Comparison of ENCODE assay signal across 1 cellular context in the genomic region with DNA sequence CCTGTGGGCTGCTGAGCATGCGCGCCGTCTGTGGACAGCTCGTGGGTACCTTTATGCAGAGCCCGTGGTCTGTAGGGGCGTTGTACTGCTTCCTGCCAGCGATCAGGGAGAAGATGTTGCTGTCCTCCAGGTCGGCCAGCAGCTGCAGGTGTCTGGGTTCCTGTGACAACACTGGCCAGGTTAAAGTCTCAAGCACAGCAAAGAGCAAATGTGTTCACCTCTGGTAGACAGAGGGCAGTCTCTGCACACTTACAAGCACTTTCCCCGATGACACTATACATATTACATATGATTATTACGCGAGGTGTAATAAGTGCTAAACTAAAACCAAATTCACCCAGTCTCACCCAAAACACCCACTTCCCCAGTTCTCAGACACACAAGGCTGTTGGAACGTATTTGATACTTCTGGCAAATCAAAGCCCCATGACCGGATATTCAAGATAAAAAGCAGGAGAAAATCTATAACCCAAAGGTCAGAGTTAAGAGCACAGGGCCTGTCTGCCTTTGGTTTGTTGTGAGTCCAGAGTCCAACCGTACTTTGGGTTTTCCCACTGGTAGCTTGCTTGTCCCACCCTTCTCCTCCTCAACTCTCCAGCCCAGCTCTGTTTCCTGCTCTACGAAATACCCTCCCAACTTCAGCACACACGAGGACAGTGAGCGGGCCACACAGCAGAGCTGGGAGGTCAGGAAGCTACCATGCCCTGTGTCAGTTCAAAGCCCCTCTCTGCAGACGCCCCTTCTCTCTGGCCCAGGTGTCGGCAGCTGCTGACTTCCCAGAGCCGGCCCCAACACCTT.
TF ChIP-seq lines count a peak whose summit lies in the region.

No MANE protein-coding gene starts in this region.

TF ChIP-seq in HepG2, 621 proteins besides CTCF, POLR2A, EP300 and RAD21 (continued from another document and continues in another):
- TF ChIP-seq, protein P1, sequence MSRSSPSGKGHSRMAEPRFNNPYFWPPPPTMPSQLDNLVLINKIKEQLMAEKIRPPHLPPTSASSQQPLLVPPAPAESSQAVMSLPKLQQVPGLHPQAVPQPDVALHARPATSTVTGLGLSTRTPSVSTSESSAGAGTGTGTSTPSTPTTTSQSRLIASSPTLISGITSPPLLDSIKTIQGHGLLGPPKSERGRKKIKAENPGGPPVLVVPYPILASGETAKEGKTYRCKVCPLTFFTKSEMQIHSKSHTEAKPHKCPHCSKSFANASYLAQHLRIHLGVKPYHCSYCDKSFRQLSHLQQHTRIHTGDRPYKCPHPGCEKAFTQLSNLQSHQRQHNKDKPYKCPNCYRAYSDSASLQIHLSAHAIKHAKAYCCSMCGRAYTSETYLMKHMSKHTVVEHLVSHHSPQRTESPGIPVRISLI (CRISPR knock-in tag; IDR thresholded peaks at IDR 0.05; ENCODE audit: borderline replicate concordance), result no peak
- TF ChIP-seq, protein P2, sequence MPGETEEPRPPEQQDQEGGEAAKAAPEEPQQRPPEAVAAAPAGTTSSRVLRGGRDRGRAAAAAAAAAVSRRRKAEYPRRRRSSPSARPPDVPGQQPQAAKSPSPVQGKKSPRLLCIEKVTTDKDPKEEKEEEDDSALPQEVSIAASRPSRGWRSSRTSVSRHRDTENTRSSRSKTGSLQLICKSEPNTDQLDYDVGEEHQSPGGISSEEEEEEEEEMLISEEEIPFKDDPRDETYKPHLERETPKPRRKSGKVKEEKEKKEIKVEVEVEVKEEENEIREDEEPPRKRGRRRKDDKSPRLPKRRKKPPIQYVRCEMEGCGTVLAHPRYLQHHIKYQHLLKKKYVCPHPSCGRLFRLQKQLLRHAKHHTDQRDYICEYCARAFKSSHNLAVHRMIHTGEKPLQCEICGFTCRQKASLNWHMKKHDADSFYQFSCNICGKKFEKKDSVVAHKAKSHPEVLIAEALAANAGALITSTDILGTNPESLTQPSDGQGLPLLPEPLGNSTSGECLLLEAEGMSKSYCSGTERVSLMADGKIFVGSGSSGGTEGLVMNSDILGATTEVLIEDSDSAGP (CRISPR knock-in tag; IDR thresholded peaks at IDR 0.05; ENCODE audit: borderline replicate concordance), result peak; percentile 42; the same call in 1 of the 2 replicates
- TF ChIP-seq ZMYM4 (CRISPR knock-in tag; IDR thresholded peaks at IDR 0.05), result peak; percentile 65
- peak; percentile 83; the same call in 1 of the 2 replicates for TF ChIP-seq ZNF292 (CRISPR knock-in tag; IDR thresholded peaks at IDR 0.05; ENCODE audit: borderline replicate concordance, low read depth)
- no peak for TF ChIP-seq KAT8 (CRISPR knock-in tag; IDR thresholded peaks at IDR 0.05)
- TF ChIP-seq ZNF768 (CRISPR knock-in tag; IDR thresholded peaks at IDR 0.05), result no peak
- no peak for TF ChIP-seq ZSCAN22 (CRISPR knock-in tag; IDR thresholded peaks at IDR 0.05)
- peak; percentile 53; the same call in 1 of the 2 replicates for TF ChIP-seq FOXJ3 (CRISPR knock-in tag; IDR thresholded peaks at IDR 0.05; ENCODE audit: borderline replicate concordance)
- peak; percentile 72 for TF ChIP-seq NR2F6 (IDR thresholded peaks at IDR 0.05)
- TF ChIP-seq NR2F6 (CRISPR knock-in tag; IDR thresholded peaks at IDR 0.05), result peak; percentile 59
- TF ChIP-seq, protein P3, sequence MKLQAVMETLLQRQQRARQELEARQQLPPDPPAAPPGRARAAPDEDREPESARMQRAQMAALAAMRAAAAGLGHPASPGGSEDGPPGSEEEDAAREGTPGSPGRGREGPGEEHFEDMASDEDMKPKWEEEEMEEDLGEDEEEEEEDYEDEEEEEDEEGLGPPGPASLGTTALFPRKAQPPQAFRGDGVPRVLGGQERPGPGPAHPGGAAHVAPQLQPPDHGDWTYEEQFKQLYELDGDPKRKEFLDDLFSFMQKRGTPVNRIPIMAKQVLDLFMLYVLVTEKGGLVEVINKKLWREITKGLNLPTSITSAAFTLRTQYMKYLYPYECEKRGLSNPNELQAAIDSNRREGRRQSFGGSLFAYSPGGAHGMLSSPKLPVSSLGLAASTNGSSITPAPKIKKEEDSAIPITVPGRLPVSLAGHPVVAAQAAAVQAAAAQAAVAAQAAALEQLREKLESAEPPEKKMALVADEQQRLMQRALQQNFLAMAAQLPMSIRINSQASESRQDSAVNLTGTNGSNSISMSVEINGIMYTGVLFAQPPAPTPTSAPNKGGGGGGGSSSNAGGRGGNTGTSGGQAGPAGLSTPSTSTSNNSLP (IDR thresholded peaks at IDR 0.05; ENCODE audit: low read depth, low read length), result peak; percentile 85
- no peak for TF ChIP-seq ZSCAN29 (CRISPR knock-in tag; conservative IDR thresholded peaks at IDR 0.05)
- TF ChIP-seq ZNF850 (CRISPR knock-in tag; conservative IDR thresholded peaks at IDR 0.05), result no peak
- no peak for TF ChIP-seq ZNF780A (CRISPR knock-in tag; IDR thresholded peaks at IDR 0.05)
- TF ChIP-seq HHEX (CRISPR knock-in tag; IDR thresholded peaks at IDR 0.05), result no peak
- TF ChIP-seq ZNF263 (CRISPR knock-in tag; IDR thresholded peaks at IDR 0.05), result 0 out of 2 replicates have a peak, but pooled peaks have one; percentile 13
- no peak for TF ChIP-seq ZNF7 (CRISPR knock-in tag; IDR thresholded peaks at IDR 0.05)
- no peak for TF ChIP-seq GABPA (IDR thresholded peaks at IDR 0.05; ENCODE audit: low read depth, low read length)
- TF ChIP-seq GABPA (CRISPR knock-in tag; IDR thresholded peaks at IDR 0.05; ENCODE audit: low read depth), result peak; percentile 10; the same call in 1 of the 2 replicates
- 0 out of 2 replicates have a peak, but pooled peaks have one; percentile 39 for TF ChIP-seq RFXAP (CRISPR knock-in tag; IDR thresholded peaks at IDR 0.05; ENCODE audit: borderline replicate concordance)
- TF ChIP-seq LCORL (IDR thresholded peaks at IDR 0.05), result no peak
- TF ChIP-seq LCORL (CRISPR knock-in tag; IDR thresholded peaks at IDR 0.05), result peak; percentile 68
- no peak for TF ChIP-seq HNRNPH1 (optimal IDR thresholded peaks at IDR 0.05; ENCODE audit: low read depth, low read length)
- TF ChIP-seq, protein P4, sequence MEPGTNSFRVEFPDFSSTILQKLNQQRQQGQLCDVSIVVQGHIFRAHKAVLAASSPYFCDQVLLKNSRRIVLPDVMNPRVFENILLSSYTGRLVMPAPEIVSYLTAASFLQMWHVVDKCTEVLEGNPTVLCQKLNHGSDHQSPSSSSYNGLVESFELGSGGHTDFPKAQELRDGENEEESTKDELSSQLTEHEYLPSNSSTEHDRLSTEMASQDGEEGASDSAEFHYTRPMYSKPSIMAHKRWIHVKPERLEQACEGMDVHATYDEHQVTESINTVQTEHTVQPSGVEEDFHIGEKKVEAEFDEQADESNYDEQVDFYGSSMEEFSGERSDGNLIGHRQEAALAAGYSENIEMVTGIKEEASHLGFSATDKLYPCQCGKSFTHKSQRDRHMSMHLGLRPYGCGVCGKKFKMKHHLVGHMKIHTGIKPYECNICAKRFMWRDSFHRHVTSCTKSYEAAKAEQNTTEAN (CRISPR knock-in tag; conservative IDR thresholded peaks at IDR 0.05), result no peak
- TF ChIP-seq RBM22 (optimal IDR thresholded peaks at IDR 0.05; ENCODE audit: low read length), result no peak
- TF ChIP-seq, protein P5, sequence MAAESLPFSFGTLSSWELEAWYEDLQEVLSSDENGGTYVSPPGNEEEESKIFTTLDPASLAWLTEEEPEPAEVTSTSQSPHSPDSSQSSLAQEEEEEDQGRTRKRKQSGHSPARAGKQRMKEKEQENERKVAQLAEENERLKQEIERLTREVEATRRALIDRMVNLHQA (CRISPR knock-in tag; IDR thresholded peaks at IDR 0.05), result no peak
- TF ChIP-seq, protein P6, sequence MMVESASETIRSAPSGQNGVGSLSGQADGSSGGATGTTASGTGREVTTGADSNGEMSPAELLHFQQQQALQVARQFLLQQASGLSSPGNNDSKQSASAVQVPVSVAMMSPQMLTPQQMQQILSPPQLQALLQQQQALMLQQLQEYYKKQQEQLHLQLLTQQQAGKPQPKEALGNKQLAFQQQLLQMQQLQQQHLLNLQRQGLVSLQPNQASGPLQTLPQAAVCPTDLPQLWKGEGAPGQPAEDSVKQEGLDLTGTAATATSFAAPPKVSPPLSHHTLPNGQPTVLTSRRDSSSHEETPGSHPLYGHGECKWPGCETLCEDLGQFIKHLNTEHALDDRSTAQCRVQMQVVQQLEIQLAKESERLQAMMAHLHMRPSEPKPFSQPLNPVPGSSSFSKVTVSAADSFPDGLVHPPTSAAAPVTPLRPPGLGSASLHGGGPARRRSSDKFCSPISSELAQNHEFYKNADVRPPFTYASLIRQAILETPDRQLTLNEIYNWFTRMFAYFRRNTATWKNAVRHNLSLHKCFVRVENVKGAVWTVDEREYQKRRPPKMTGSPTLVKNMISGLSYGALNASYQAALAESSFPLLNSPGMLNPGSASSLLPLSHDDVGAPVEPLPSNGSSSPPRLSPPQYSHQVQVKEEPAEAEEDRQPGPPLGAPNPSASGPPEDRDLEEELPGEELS (CRISPR knock-in tag; IDR thresholded peaks at IDR 0.05), result peak; percentile 43; the same call in 1 of the 2 replicates
- TF ChIP-seq TEAD2 (CRISPR knock-in tag; IDR thresholded peaks at IDR 0.05), result no peak
- TF ChIP-seq ZNF644 (CRISPR knock-in tag; IDR thresholded peaks at IDR 0.05; ENCODE audit: low read depth), result peak; percentile 71
- TF ChIP-seq SKI (IDR thresholded peaks at IDR 0.05; ENCODE audit: partially characterized antibody), result peak; percentile 64
- TF ChIP-seq REL (CRISPR knock-in tag; conservative IDR thresholded peaks at IDR 0.05), result no peak
- TF ChIP-seq, protein P7, sequence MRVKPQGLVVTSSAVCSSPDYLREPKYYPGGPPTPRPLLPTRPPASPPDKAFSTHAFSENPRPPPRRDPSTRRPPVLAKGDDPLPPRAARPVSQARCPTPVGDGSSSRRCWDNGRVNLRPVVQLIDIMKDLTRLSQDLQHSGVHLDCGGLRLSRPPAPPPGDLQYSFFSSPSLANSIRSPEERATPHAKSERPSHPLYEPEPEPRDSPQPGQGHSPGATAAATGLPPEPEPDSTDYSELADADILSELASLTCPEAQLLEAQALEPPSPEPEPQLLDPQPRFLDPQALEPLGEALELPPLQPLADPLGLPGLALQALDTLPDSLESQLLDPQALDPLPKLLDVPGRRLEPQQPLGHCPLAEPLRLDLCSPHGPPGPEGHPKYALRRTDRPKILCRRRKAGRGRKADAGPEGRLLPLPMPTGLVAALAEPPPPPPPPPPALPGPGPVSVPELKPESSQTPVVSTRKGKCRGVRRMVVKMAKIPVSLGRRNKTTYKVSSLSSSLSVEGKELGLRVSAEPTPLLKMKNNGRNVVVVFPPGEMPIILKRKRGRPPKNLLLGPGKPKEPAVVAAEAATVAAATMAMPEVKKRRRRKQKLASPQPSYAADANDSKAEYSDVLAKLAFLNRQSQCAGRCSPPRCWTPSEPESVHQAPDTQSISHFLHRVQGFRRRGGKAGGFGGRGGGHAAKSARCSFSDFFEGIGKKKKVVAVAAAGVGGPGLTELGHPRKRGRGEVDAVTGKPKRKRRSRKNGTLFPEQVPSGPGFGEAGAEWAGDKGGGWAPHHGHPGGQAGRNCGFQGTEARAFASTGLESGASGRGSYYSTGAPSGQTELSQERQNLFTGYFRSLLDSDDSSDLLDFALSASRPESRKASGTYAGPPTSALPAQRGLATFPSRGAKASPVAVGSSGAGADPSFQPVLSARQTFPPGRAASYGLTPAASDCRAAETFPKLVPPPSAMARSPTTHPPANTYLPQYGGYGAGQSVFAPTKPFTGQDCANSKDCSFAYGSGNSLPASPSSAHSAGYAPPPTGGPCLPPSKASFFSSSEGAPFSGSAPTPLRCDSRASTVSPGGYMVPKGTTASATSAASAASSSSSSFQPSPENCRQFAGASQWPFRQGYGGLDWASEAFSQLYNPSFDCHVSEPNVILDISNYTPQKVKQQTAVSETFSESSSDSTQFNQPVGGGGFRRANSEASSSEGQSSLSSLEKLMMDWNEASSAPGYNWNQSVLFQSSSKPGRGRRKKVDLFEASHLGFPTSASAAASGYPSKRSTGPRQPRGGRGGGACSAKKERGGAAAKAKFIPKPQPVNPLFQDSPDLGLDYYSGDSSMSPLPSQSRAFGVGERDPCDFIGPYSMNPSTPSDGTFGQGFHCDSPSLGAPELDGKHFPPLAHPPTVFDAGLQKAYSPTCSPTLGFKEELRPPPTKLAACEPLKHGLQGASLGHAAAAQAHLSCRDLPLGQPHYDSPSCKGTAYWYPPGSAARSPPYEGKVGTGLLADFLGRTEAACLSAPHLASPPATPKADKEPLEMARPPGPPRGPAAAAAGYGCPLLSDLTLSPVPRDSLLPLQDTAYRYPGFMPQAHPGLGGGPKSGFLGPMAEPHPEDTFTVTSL (CRISPR knock-in tag; IDR thresholded peaks at IDR 0.05; ENCODE audit: borderline replicate concordance), result peak; percentile 66; the same call in 1 of the 2 replicates
- no peak for TF ChIP-seq ZNF841 (CRISPR knock-in tag; IDR thresholded peaks at IDR 0.05; ENCODE audit: borderline replicate concordance)
- TF ChIP-seq, protein P8, sequence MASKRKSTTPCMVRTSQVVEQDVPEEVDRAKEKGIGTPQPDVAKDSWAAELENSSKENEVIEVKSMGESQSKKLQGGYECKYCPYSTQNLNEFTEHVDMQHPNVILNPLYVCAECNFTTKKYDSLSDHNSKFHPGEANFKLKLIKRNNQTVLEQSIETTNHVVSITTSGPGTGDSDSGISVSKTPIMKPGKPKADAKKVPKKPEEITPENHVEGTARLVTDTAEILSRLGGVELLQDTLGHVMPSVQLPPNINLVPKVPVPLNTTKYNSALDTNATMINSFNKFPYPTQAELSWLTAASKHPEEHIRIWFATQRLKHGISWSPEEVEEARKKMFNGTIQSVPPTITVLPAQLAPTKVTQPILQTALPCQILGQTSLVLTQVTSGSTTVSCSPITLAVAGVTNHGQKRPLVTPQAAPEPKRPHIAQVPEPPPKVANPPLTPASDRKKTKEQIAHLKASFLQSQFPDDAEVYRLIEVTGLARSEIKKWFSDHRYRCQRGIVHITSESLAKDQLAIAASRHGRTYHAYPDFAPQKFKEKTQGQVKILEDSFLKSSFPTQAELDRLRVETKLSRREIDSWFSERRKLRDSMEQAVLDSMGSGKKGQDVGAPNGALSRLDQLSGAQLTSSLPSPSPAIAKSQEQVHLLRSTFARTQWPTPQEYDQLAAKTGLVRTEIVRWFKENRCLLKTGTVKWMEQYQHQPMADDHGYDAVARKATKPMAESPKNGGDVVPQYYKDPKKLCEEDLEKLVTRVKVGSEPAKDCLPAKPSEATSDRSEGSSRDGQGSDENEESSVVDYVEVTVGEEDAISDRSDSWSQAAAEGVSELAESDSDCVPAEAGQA (IDR thresholded peaks at IDR 0.05; ENCODE audit: low read depth), result 0 out of 2 replicates have a peak, but pooled peaks have one; percentile 12
- TF ChIP-seq, protein P8 (CRISPR knock-in tag; IDR thresholded peaks at IDR 0.05; ENCODE audit: borderline replicate concordance), result no peak
- no peak for TF ChIP-seq RARG (CRISPR knock-in tag; IDR thresholded peaks at IDR 0.05; ENCODE audit: low read depth)
- no peak for TF ChIP-seq NFYC (CRISPR knock-in tag; IDR thresholded peaks at IDR 0.05)
